Comparison of ENCODE assay signal across 12 cellular contexts in genomic region chr6:133609404-133610270, GRCh38.
A peak's percentile ranks its signal among the peaks of the same experiment; 100 is the strongest.
DNase-seq lines count a peak whose midpoint lies in the region; ATAC-seq and TF ChIP-seq lines count a peak whose summit lies in the region.
"Had no signal": no experiment of that assay in that cellular context is flagged by ENCODE, and none has a peak within 500 bp of the region (broad histone marks: within the 10 kb centered on the region; RNA-seq: fewer than 3 reads in every experiment).

No MANE protein-coding gene starts in this region.

- no peak overlapping the region for H3K4me2 ChIP-seq in mesenchymal stem cell (ENCODE audit: low read length, poor library complexity, severe bottlenecking)

- no peaks in the 10 kb centered on the region for H3K36me3 ChIP-seq in mesenchymal stem cell (ENCODE audit: control insufficient read depth in 1 of 2, insufficient read depth in 2 of 2, low read depth in 1 of 2, low read length in 2 of 2)

- intact Hi-C loops in Calu3 (cut with micrococcal nuclease; ENCODE audit: unreplicated experiment), result no loop called here
- intact Hi-C loops in sciatic nerve (cut with DNase I), result no loop called here

- no peaks in the 10 kb centered on the region for H3K9me3 ChIP-seq in mesenchymal stem cell (ENCODE audit: control insufficient read depth, low read length)

- no peak overlapping the region for H3K18ac ChIP-seq in mesenchymal stem cell (ENCODE audit: low read depth in 1 of 2, low read length in 2 of 2)

- no peak overlapping the region for H3K27ac Mint-ChIP-seq in Calu3 (ENCODE audit: unreplicated experiment)
- H3K27ac Mint-ChIP-seq: nephron had no signal

- H3K27ac ChIP-seq in mesenchymal stem cell (ENCODE audit: low read length, poor library complexity, severe bottlenecking), result peak overlapping the region; percentile 31
- H3K27ac ChIP-seq: HL-60 had no signal

- CTCF ChIA-PET in Calu3 (lab: Charles Lee), result interaction anchor here (0.7 kb wide), 1 partner anchor 23 kb away, joined by 4 read pairs; no protein-coding TSS in a partner anchor

- H2BK12ac ChIP-seq in mesenchymal stem cell (ENCODE audit: low read length in 2 of 2), result no peak overlapping the region

- peaks cover 2% of the 10 kb centered on the region for H3K9me3 Mint-ChIP-seq in Calu3 (ENCODE audit: low read depth, unreplicated experiment)

- no TSS peak for BruUV-seq in Calu3 (replicated peaks; lab: Mats Ljungman, UMichigan)

- H3K4me3 Mint-ChIP-seq in Calu3 (ENCODE audit: low read depth, unreplicated experiment), result no peak overlapping the region
- H3K4me3 Mint-ChIP-seq: nephron had no signal

- no peak overlapping the region for H2AK5ac ChIP-seq in mesenchymal stem cell (ENCODE audit: low read length, severe bottlenecking)

- no peak overlapping the region for H2BK120ac ChIP-seq in mesenchymal stem cell (ENCODE audit: low read depth, low read length)

- no peak overlapping the region for H2AFZ ChIP-seq in mesenchymal stem cell (ENCODE audit: low read depth, low read length)

- no peak overlapping the region for H4K8ac ChIP-seq in mesenchymal stem cell (ENCODE audit: low read length)

- no peak overlapping the region for H3K14ac ChIP-seq in mesenchymal stem cell (ENCODE audit: low read length in 2 of 2)

- WGBS in mesenchymal stem cell, result 0% methylated on average over 2 of the region's 2 CpGs

- peak overlapping the region; percentile 78 for H3K9ac ChIP-seq in mesenchymal stem cell (ENCODE audit: low read length)

- H3K27me3 Mint-ChIP-seq in Calu3 (ENCODE audit: unreplicated experiment), result no peaks in the 10 kb centered on the region

- no peak overlapping the region for H3K4ac ChIP-seq in mesenchymal stem cell (ENCODE audit: low read depth in 1 of 2, low read length in 2 of 2)

- H3K4me1 Mint-ChIP-seq in Calu3 (ENCODE audit: low read depth, unreplicated experiment), result no peaks in the 10 kb centered on the region

- H4K91ac ChIP-seq in mesenchymal stem cell (ENCODE audit: low read length), result no peak overlapping the region

- no peak overlapping the region for H2BK15ac ChIP-seq in mesenchymal stem cell (ENCODE audit: low read depth, poor library complexity, severe bottlenecking)

- H3K27me3 ChIP-seq in mesenchymal stem cell (ENCODE audit: control insufficient read depth in 1 of 2, insufficient read depth in 1 of 2, low read length in 2 of 2), result no peaks in the 10 kb centered on the region

- no peak for ATAC-seq in GM19351 (IDR thresholded peaks at IDR 0.05; ENCODE audit: unreplicated experiment)
- no peak for ATAC-seq in sciatic nerve
- ATAC-seq in HG02938 (IDR thresholded peaks at IDR 0.05; ENCODE audit: unreplicated experiment), result no peak

- H3K4me3 ChIP-seq in choroid plexus epithelial cell (ENCODE audit: low read depth, low read length), result no peak overlapping the region
- no peak overlapping the region for H3K4me3 ChIP-seq in mesenchymal stem cell (ENCODE audit: insufficient read depth in 1 of 2, low read depth in 1 of 2, low read length in 2 of 2)

- H2BK5ac ChIP-seq in mesenchymal stem cell (ENCODE audit: low read depth, low read length, poor library complexity, severe bottlenecking), result no peak overlapping the region

- H3K4me1 ChIP-seq in mesenchymal stem cell (ENCODE audit: control insufficient read depth, insufficient read depth, low read depth, low read length), result peaks cover 2% of the 10 kb centered on the region

- H3K23ac ChIP-seq in mesenchymal stem cell (ENCODE audit: low read length in 2 of 2), result no peak overlapping the region

- H3K36me3 Mint-ChIP-seq in Calu3 (ENCODE audit: insufficient read depth, unreplicated experiment), result no peaks in the 10 kb centered on the region

- no peak for TF ChIP-seq CTCF in Calu3 (IDR thresholded peaks at IDR 0.05; ENCODE audit: unreplicated experiment)
- TF ChIP-seq CTCF in choroid plexus epithelial cell (conservative IDR thresholded peaks at IDR 0.05; ENCODE audit: low read depth, low read length), result no peak

- DNase-seq in Calu3, result peak; percentile 77
- DNase-seq in NCI-H460 (ENCODE audit: extremely low read depth, low read depth), result peak; percentile 98
- DNase-seq in choroid plexus epithelial cell (ENCODE audit: low read depth), result peak; percentile 99
- peak; percentile 100 for DNase-seq in mesenchymal stem cell
- DNase-seq in stimulated activated CD4-positive, alpha-beta T cell treated with anti-CD3 and anti-CD28 coated beads, Interleukin-2, amount 100 ng/mL, for 24 hours, result no peak
- no peak for DNase-seq in sciatic nerve (ENCODE audit: low spot score)
- DNase-seq: anterior cingulate cortex, trophoblast cell had no signal

- H3K79me1 ChIP-seq in mesenchymal stem cell (replicated peaks; ENCODE audit: low read length, poor library complexity, severe bottlenecking), result no peaks in the 10 kb centered on the region

Comparison
In these comparisons a context has a peak if more than half of its experiments do, and no peak if none do; other contexts are left out.
1. DNase-seq: peak in Calu3 (single experiment), NCI-H460 (single experiment), choroid plexus epithelial cell (single experiment) and mesenchymal stem cell (single experiment); none in stimulated activated CD4-positive, alpha-beta T cell treated with anti-CD3 and anti-CD28 coated beads, Interleukin-2, amount 100 ng/mL, for 24 hours (0 of 2) and sciatic nerve (single experiment).